ENCODE assay signal across 1 cellular context in the genomic region with DNA sequence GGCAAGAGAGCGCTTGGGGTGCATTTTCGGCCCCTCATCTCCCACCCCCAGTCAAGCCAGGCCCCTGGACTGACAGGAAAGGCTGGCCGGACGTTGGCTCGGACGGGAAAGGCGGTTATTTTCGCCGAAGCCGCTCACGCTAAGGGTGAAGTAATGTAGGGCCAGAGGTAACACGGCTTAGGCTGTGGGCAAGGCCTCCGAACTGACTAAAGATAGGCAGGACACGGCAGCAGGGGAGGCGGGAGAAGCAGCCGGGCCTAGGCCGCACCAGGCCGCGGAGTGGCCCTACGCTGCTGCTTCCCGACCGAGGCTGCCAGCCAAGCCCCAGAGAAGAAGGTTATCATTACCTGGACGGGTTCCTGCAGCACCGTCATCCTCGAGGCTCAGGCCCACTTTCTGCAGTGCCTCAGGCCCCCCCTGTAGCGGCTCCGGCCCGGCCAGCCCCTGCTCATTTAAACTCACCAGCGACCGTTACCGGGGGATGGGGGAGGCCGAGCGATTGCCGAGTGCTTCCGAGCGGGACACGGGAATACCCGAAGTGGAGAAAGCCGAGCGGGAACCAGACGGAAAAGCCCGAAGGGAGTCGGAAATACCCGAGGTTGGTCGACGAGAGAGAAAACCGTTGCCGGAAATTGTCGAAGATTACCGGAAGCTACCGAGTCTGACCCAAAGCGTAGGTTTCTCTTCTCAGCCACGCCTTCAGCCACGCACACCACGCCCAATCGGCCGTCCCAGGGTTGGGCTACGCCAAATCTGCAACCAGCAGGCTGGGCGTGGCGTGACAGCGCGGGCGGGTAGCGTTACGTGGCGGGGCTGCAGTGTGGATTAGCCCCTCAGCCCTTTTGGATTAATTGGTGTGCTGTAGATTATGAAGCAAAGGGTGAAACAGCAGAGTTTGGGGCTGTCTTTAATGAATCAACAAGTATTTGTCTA.
TF ChIP-seq lines count a peak whose summit lies in the region.

A gene with protein sequence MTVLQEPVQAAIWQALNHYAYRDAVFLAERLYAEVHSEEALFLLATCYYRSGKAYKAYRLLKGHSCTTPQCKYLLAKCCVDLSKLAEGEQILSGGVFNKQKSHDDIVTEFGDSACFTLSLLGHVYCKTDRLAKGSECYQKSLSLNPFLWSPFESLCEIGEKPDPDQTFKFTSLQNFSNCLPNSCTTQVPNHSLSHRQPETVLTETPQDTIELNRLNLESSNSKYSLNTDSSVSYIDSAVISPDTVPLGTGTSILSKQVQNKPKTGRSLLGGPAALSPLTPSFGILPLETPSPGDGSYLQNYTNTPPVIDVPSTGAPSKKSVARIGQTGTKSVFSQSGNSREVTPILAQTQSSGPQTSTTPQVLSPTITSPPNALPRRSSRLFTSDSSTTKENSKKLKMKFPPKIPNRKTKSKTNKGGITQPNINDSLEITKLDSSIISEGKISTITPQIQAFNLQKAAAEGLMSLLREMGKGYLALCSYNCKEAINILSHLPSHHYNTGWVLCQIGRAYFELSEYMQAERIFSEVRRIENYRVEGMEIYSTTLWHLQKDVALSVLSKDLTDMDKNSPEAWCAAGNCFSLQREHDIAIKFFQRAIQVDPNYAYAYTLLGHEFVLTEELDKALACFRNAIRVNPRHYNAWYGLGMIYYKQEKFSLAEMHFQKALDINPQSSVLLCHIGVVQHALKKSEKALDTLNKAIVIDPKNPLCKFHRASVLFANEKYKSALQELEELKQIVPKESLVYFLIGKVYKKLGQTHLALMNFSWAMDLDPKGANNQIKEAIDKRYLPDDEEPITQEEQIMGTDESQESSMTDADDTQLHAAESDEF (minus strand): TSS at position 497 of the 933 bp plus-strand sequence. CDS start 123 bp downstream, at position 374.

TF ChIP-seq in HEK293, 187 proteins besides CTCF, POLR2A, EP300 and RAD21 (continued from another document and continues in another):
- TF ChIP-seq BCL11A (tag by site-specific recombination; IDR thresholded peaks at IDR 0.05; ENCODE audit: low read depth) (peak; percentile 59; the same call in 1 of the 2 replicates), ZNF146 (tag by site-specific recombination; IDR thresholded peaks at IDR 0.05) (peak; percentile 53; the same call in 1 of the 2 replicates), ZNF138 (tag by site-specific recombination; IDR thresholded peaks at IDR 0.05; ENCODE audit: borderline replicate concordance) (no peak), ZNF133 (tag by site-specific recombination; IDR thresholded peaks at IDR 0.05) (no peak), ZFP37 (tag by site-specific recombination; IDR thresholded peaks at IDR 0.05) (peak; percentile 83), GLIS1 (tag by site-specific recombination; IDR thresholded peaks at IDR 0.05) (peak; percentile 60), ZFP69B (tag by site-specific recombination; IDR thresholded peaks at IDR 0.05) (peak; percentile 71), ZNF677 (tag by site-specific recombination; IDR thresholded peaks at IDR 0.05) (no peak), ZNF121 (tag by site-specific recombination; IDR thresholded peaks at IDR 0.05) (no peak; the same call in 1 of the 2 replicates), ZSCAN30 (tag by site-specific recombination; IDR thresholded peaks at IDR 0.05) (peak; percentile 89), ZBTB17 (tag by site-specific recombination; IDR thresholded peaks at IDR 0.05) (peak; percentile 98), TRIM28 (IDR thresholded peaks at IDR 0.05; ENCODE audit: borderline replicate concordance, low read length) (peak; percentile 44; the same call in 1 of the 2 replicates), HOXD13 (CRISPR knock-in tag; IDR thresholded peaks at IDR 0.05; ENCODE audit: borderline replicate concordance) (peak; percentile 83; the same call in 1 of the 2 replicates), ZSCAN23 (tag by site-specific recombination; IDR thresholded peaks at IDR 0.05) (peak; percentile 68; the same call in 1 of the 2 replicates), GLI4 (tag by site-specific recombination; IDR thresholded peaks at IDR 0.05) (peak; percentile 69; the same call in 1 of the 2 replicates), KLF8 (tag by site-specific recombination; IDR thresholded peaks at IDR 0.05) (peak; percentile 71), ZNF560 (tag by site-specific recombination; IDR thresholded peaks at IDR 0.05; ENCODE audit: borderline replicate concordance) (no peak), ZNF544 (tag by site-specific recombination; IDR thresholded peaks at IDR 0.05) (no peak), EGR2 (tag by site-specific recombination; IDR thresholded peaks at IDR 0.05; ENCODE audit: low read depth) (peak; percentile 47), ZNF2 (tag by site-specific recombination; IDR thresholded peaks at IDR 0.05) (peak; percentile 88), ZNF610 (tag by site-specific recombination; IDR thresholded peaks at IDR 0.05; ENCODE audit: borderline replicate concordance) (peak; percentile 78; the same call in 1 of the 2 replicates), ZNF24 (tag by site-specific recombination; IDR thresholded peaks at IDR 0.05) (peak; percentile 77), ZNF571 (tag by site-specific recombination; IDR thresholded peaks at IDR 0.05) (no peak), ZBTB7A (tag by site-specific recombination; IDR thresholded peaks at IDR 0.05; ENCODE audit: low read depth) (peak; percentile 77; the same call in 1 of the 2 replicates), ZIC2 (tag by site-specific recombination; IDR thresholded peaks at IDR 0.05) (peak; percentile 29; the same call in 1 of the 2 replicates), ZNF341 (tag by site-specific recombination; IDR thresholded peaks at IDR 0.05; ENCODE audit: low read depth) (peak; percentile 77), KLF9 (tag by site-specific recombination; IDR thresholded peaks at IDR 0.05; ENCODE audit: low read depth) (peak; percentile 98), SCRT2 (tag by site-specific recombination; IDR thresholded peaks at IDR 0.05) (peak; percentile 73), ZNF596 (tag by site-specific recombination; IDR thresholded peaks at IDR 0.05) (no peak), SP7 (tag by site-specific recombination; IDR thresholded peaks at IDR 0.05) (peak; percentile 82), ZNF785 (tag by site-specific recombination; IDR thresholded peaks at IDR 0.05) (no peak), ZNF239 (tag by site-specific recombination; IDR thresholded peaks at IDR 0.05) (no peak), ZNF600 (tag by site-specific recombination; IDR thresholded peaks at IDR 0.05) (peak; percentile 91), ZNF843 (tag by site-specific recombination; IDR thresholded peaks at IDR 0.05) (peak; percentile 57; the same call in 1 of the 2 replicates), YY2 (tag by site-specific recombination; IDR thresholded peaks at IDR 0.05) (no peak; the same call in 1 of the 2 replicates)
- TF ChIP-seq, protein P1, sequence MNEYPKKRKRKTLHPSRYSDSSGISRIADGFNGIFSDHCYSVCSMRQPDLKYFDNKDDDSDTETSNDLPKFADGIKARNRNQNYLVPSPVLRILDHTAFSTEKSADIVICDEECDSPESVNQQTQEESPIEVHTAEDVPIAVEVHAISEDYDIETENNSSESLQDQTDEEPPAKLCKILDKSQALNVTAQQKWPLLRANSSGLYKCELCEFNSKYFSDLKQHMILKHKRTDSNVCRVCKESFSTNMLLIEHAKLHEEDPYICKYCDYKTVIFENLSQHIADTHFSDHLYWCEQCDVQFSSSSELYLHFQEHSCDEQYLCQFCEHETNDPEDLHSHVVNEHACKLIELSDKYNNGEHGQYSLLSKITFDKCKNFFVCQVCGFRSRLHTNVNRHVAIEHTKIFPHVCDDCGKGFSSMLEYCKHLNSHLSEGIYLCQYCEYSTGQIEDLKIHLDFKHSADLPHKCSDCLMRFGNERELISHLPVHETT (tag by site-specific recombination; IDR thresholded peaks at IDR 0.05): peak; percentile 55; the same call in 1 of the 2 replicates
- TF ChIP-seq, protein P2, sequence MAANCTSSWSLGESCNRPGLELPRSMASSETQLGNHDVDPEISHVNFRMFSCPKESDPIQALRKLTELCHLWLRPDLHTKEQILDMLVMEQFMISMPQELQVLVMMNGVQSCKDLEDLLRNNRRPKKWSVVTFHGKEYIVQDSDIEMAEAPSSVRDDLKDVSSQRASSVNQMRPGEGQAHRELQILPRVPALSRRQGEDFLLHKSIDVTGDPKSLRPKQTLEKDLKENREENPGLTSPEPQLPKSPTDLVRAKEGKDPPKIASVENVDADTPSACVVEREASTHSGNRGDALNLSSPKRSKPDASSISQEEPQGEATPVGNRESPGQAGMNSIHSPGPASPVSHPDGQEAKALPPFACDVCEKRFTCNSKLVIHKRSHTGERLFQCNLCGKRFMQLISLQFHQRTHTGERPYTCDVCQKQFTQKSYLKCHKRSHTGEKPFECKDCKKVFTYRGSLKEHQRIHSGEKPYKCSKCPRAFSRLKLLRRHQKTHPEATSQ (tag by site-specific recombination; IDR thresholded peaks at IDR 0.05): peak; percentile 89; the same call in 1 of the 2 replicates
- TF ChIP-seq, protein P3, sequence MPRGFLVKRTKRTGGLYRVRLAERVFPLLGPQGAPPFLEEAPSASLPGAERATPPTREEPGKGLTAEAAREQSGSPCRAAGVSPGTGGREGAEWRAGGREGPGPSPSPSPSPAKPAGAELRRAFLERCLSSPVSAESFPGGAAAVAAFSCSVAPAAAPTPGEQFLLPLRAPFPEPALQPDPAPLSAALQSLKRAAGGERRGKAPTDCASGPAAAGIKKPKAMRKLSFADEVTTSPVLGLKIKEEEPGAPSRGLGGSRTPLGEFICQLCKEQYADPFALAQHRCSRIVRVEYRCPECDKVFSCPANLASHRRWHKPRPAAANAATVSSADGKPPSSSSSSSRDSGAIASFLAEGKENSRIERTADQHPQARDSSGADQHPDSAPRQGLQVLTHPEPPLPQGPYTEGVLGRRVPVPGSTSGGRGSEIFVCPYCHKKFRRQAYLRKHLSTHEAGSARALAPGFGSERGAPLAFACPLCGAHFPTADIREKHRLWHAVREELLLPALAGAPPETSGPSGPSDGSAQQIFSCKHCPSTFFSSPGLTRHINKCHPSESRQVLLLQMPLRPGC (tag by site-specific recombination; IDR thresholded peaks at IDR 0.05): peak; percentile 63; the same call in 1 of the 2 replicates
- TF ChIP-seq, protein P4, sequence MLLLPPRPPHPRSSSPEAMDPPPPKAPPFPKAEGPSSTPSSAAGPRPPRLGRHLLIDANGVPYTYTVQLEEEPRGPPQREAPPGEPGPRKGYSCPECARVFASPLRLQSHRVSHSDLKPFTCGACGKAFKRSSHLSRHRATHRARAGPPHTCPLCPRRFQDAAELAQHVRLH (tag by site-specific recombination; IDR thresholded peaks at IDR 0.05): peak; percentile 65
- TF ChIP-seq, protein P5, sequence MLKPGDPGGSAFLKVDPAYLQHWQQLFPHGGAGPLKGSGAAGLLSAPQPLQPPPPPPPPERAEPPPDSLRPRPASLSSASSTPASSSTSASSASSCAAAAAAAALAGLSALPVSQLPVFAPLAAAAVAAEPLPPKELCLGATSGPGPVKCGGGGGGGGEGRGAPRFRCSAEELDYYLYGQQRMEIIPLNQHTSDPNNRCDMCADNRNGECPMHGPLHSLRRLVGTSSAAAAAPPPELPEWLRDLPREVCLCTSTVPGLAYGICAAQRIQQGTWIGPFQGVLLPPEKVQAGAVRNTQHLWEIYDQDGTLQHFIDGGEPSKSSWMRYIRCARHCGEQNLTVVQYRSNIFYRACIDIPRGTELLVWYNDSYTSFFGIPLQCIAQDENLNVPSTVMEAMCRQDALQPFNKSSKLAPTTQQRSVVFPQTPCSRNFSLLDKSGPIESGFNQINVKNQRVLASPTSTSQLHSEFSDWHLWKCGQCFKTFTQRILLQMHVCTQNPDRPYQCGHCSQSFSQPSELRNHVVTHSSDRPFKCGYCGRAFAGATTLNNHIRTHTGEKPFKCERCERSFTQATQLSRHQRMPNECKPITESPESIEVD (tag by site-specific recombination; IDR thresholded peaks at IDR 0.05): no peak
- TF ChIP-seq, protein P6, sequence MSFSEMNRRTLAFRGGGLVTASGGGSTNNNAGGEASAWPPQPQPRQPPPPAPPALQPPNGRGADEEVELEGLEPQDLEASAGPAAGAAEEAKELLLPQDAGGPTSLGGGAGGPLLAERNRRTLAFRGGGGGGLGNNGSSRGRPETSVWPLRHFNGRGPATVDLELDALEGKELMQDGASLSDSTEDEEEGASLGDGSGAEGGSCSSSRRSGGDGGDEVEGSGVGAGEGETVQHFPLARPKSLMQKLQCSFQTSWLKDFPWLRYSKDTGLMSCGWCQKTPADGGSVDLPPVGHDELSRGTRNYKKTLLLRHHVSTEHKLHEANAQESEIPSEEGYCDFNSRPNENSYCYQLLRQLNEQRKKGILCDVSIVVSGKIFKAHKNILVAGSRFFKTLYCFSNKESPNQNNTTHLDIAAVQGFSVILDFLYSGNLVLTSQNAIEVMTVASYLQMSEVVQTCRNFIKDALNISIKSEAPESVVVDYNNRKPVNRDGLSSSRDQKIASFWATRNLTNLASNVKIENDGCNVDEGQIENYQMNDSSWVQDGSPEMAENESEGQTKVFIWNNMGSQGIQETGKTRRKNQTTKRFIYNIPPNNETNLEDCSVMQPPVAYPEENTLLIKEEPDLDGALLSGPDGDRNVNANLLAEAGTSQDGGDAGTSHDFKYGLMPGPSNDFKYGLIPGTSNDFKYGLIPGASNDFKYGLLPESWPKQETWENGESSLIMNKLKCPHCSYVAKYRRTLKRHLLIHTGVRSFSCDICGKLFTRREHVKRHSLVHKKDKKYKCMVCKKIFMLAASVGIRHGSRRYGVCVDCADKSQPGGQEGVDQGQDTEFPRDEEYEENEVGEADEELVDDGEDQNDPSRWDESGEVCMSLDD (tag by site-specific recombination; IDR thresholded peaks at IDR 0.05): peak; percentile 69; the same call in 1 of the 2 replicates
- TF ChIP-seq, protein P7, sequence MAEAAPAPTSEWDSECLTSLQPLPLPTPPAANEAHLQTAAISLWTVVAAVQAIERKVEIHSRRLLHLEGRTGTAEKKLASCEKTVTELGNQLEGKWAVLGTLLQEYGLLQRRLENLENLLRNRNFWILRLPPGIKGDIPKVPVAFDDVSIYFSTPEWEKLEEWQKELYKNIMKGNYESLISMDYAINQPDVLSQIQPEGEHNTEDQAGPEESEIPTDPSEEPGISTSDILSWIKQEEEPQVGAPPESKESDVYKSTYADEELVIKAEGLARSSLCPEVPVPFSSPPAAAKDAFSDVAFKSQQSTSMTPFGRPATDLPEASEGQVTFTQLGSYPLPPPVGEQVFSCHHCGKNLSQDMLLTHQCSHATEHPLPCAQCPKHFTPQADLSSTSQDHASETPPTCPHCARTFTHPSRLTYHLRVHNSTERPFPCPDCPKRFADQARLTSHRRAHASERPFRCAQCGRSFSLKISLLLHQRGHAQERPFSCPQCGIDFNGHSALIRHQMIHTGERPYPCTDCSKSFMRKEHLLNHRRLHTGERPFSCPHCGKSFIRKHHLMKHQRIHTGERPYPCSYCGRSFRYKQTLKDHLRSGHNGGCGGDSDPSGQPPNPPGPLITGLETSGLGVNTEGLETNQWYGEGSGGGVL (tag by site-specific recombination; IDR thresholded peaks at IDR 0.05): no peak
- TF ChIP-seq, protein P8, sequence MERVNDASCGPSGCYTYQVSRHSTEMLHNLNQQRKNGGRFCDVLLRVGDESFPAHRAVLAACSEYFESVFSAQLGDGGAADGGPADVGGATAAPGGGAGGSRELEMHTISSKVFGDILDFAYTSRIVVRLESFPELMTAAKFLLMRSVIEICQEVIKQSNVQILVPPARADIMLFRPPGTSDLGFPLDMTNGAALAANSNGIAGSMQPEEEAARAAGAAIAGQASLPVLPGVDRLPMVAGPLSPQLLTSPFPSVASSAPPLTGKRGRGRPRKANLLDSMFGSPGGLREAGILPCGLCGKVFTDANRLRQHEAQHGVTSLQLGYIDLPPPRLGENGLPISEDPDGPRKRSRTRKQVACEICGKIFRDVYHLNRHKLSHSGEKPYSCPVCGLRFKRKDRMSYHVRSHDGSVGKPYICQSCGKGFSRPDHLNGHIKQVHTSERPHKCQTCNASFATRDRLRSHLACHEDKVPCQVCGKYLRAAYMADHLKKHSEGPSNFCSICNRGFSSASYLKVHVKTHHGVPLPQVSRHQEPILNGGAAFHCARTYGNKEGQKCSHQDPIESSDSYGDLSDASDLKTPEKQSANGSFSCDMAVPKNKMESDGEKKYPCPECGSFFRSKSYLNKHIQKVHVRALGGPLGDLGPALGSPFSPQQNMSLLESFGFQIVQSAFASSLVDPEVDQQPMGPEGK (tag by site-specific recombination; IDR thresholded peaks at IDR 0.05): peak; percentile 86
